Comparison of ENCODE assay signal across 7 cellular contexts in genomic region chr4:105061136-105061696, GRCh38.
DNase-seq lines count a peak whose midpoint lies in the region; ATAC-seq and TF ChIP-seq lines count a peak whose summit lies in the region.

No MANE protein-coding gene starts in this region.

- H3K36me3 Mint-ChIP-seq in activated T-helper 1 cell treated with anti-CD3 and anti-CD28 coated beads, Interleukin-12 subunit alpha, Interleukin-12 subunit beta, Interleukin-2, Interleukin-4 antibody, amounts not matched to agents 30 ng/mL and 10 ng/mL and 1 ng/mL, durations not matched to agents 14 hours and 24 hours and 36 hours (ENCODE audit: low read depth): no peaks in the 10 kb centered on the region
- H3K36me3 Mint-ChIP-seq in stimulated activated effector memory CD8-positive, alpha-beta T cell treated with anti-CD3 and anti-CD28 coated beads, Interleukin-12 subunit alpha, Interleukin-12 subunit beta, amount 100 ng/mL, for 72 hours: no peaks in the 10 kb centered on the region
- no peaks in the 10 kb centered on the region for H3K36me3 Mint-ChIP-seq in HFFc6 (ENCODE audit: low read depth)

- no peaks in the 10 kb centered on the region for H3K9me3 Mint-ChIP-seq in activated T-helper 1 cell treated with anti-CD3 and anti-CD28 coated beads, Interleukin-12 subunit alpha, Interleukin-12 subunit beta, Interleukin-2, Interleukin-4 antibody, amounts not matched to agents 30 ng/mL and 10 ng/mL and 1 ng/mL, durations not matched to agents 14 hours and 24 hours and 36 hours
- H3K9me3 Mint-ChIP-seq in stimulated activated effector memory CD8-positive, alpha-beta T cell treated with anti-CD3 and anti-CD28 coated beads, Interleukin-12 subunit alpha, Interleukin-12 subunit beta, amount 100 ng/mL, for 72 hours: no peaks in the 10 kb centered on the region
- H3K9me3 Mint-ChIP-seq in HFFc6: no peaks in the 10 kb centered on the region

- DNase-seq in NCI-H69 (lab: John Stamatoyannopoulos, UW) (peak; percentile 5), left colon (peak in 1 of 2 donors; percentile 5), HFFc6 (no peak)
- peak; percentile 35 for DNase-seq in activated T-helper 1 cell treated with anti-CD3 and anti-CD28 coated beads, Interleukin-12 subunit alpha, Interleukin-12 subunit beta, Interleukin-2, Interleukin-4 antibody, amounts not matched to agents 30 ng/mL and 10 ng/mL and 1 ng/mL, durations not matched to agents 14 hours and 24 hours and 36 hours (ENCODE audit: low spot score)
- no peak for DNase-seq in stimulated activated effector memory CD8-positive, alpha-beta T cell treated with anti-CD3 and anti-CD28 coated beads, Interleukin-12 subunit alpha, Interleukin-12 subunit beta, amount 100 ng/mL, for 72 hours (ENCODE audit: low spot score in 2 of 2)

- no peak for TF ChIP-seq CTCF in HFFc6 (IDR thresholded peaks at IDR 0.05)

- peaks cover 55% of the 10 kb centered on the region for H3K4me1 Mint-ChIP-seq in activated T-helper 1 cell treated with anti-CD3 and anti-CD28 coated beads, Interleukin-12 subunit alpha, Interleukin-12 subunit beta, Interleukin-2, Interleukin-4 antibody, amounts not matched to agents 30 ng/mL and 10 ng/mL and 1 ng/mL, durations not matched to agents 14 hours and 24 hours and 36 hours (ENCODE audit: low read depth)
- peaks cover 35% of the 10 kb centered on the region for H3K4me1 Mint-ChIP-seq in stimulated activated effector memory CD8-positive, alpha-beta T cell treated with anti-CD3 and anti-CD28 coated beads, Interleukin-12 subunit alpha, Interleukin-12 subunit beta, amount 100 ng/mL, for 72 hours
- H3K4me1 Mint-ChIP-seq in HFFc6 (ENCODE audit: low read depth): peaks cover 13% of the 10 kb centered on the region; the same call in 1 of the 2 replicates

- H3K27me3 Mint-ChIP-seq in activated T-helper 1 cell treated with anti-CD3 and anti-CD28 coated beads, Interleukin-12 subunit alpha, Interleukin-12 subunit beta, Interleukin-2, Interleukin-4 antibody, amounts not matched to agents 30 ng/mL and 10 ng/mL and 1 ng/mL, durations not matched to agents 14 hours and 24 hours and 36 hours (ENCODE audit: insufficient read depth): no peaks in the 10 kb centered on the region
- H3K27me3 Mint-ChIP-seq in HFFc6 (ENCODE audit: insufficient read depth): peaks cover 1% of the 10 kb centered on the region; the same call in 1 of the 2 replicates

- H3K27ac Mint-ChIP-seq in activated T-helper 1 cell treated with anti-CD3 and anti-CD28 coated beads, Interleukin-12 subunit alpha, Interleukin-12 subunit beta, Interleukin-2, Interleukin-4 antibody, amounts not matched to agents 30 ng/mL and 10 ng/mL and 1 ng/mL, durations not matched to agents 14 hours and 24 hours and 36 hours: peak overlapping the region; percentile 93
- H3K27ac Mint-ChIP-seq in stimulated activated effector memory CD8-positive, alpha-beta T cell treated with anti-CD3 and anti-CD28 coated beads, Interleukin-12 subunit alpha, Interleukin-12 subunit beta, amount 100 ng/mL, for 72 hours: peak overlapping the region; percentile 88
- H3K27ac Mint-ChIP-seq in HFFc6: no peak overlapping the region

- intact Hi-C loops in activated T-helper 1 cell treated with anti-CD3 and anti-CD28 coated beads, Interleukin-12 subunit alpha, Interleukin-12 subunit beta, Interleukin-2, Interleukin-4 antibody, amounts not matched to agents 30 ng/mL and 10 ng/mL and 1 ng/mL, durations not matched to agents 14 hours and 24 hours and 36 hours (cut with micrococcal nuclease): loop anchor here (1.0 to 5.0 kb wide), 8 partner anchors 85 to 646 kb away; partner anchors contain the start of genes GSTCD, INTS12 and TET2
- intact Hi-C loops in left colon (cut with DNase I, micrococcal nuclease): no loop called here

- ATAC-seq in GM18868 (IDR thresholded peaks at IDR 0.05; ENCODE audit: unreplicated experiment): peak; percentile 34
- peak; percentile 38 for ATAC-seq in HG02798 (IDR thresholded peaks at IDR 0.05; ENCODE audit: poor library complexity, unreplicated experiment)
- peak; percentile 79 for ATAC-seq in left colon
- peak; percentile 71 for ATAC-seq in stimulated activated effector memory CD8-positive, alpha-beta T cell treated with anti-CD3 and anti-CD28 coated beads, Interleukin-12 subunit alpha, Interleukin-12 subunit beta, amount 100 ng/mL, for 72 hours

- H3K4me3 Mint-ChIP-seq in activated T-helper 1 cell treated with anti-CD3 and anti-CD28 coated beads, Interleukin-12 subunit alpha, Interleukin-12 subunit beta, Interleukin-2, Interleukin-4 antibody, amounts not matched to agents 30 ng/mL and 10 ng/mL and 1 ng/mL, durations not matched to agents 14 hours and 24 hours and 36 hours: peak overlapping the region; percentile 17
- H3K4me3 Mint-ChIP-seq in stimulated activated effector memory CD8-positive, alpha-beta T cell treated with anti-CD3 and anti-CD28 coated beads, Interleukin-12 subunit alpha, Interleukin-12 subunit beta, amount 100 ng/mL, for 72 hours: peak overlapping the region; percentile 51
- no peak overlapping the region for H3K4me3 Mint-ChIP-seq in HFFc6

Comparison
In these comparisons a context has a peak if more than half of its experiments do, and no peak if none do; other contexts are left out.
1. DNase-seq: peak in NCI-H69 (single experiment) and activated T-helper 1 cell treated with anti-CD3 and anti-CD28 coated beads, Interleukin-12 subunit alpha, Interleukin-12 subunit beta, Interleukin-2, Interleukin-4 antibody, amounts not matched to agents 30 ng/mL and 10 ng/mL and 1 ng/mL, durations not matched to agents 14 hours and 24 hours and 36 hours (single experiment); none in stimulated activated effector memory CD8-positive, alpha-beta T cell treated with anti-CD3 and anti-CD28 coated beads, Interleukin-12 subunit alpha, Interleukin-12 subunit beta, amount 100 ng/mL, for 72 hours (0 of 2) and HFFc6 (single experiment).
2. Peak in every context shown above with its lines, with median percentiles within 50 percentile points of each other: ATAC-seq.